Comparison of ENCODE assay signal across 1 cellular context in the genomic region with DNA sequence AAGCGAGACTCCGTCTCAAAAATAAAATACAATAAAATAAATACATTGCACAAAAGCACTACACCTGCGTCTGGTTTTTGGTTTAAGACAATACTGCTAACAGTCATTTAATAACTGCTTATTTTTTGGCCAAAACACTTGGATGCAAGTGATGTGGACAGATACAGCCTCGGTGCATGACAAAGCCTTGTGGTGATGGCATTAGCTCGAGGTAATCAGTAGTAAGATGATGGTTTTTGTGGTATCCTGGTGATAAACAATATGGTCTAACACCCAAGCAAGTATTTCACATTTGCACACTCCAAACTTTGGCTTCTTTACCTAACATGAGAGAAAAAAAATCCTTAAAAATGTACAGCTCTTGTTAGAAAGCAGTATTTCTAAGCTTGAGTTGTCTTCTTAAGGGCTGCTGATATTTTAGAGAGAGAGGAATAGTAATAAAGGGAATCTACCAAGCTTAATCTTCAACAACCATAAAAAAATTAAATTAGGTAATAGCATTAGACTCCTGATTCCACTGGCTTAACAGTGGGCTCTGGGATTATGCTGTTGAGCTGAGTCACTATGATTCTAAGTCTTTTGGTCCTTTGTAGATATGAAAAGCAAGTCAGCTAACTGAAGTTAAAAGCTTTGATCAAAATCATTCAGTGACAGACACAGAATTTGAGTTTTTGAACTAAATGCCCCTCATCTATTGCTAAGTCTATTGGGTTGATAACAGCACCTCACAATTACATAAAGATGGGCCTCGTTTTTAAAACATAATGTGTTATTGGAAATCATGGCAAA.
A peak's percentile ranks its signal among the peaks of the same experiment; 100 is the strongest.
TF ChIP-seq lines count a peak whose summit lies in the region.

No MANE protein-coding gene starts in this region.

TF ChIP-seq in K562, 482 proteins besides CTCF, POLR2A, EP300 and RAD21 (continued from another document):
- TF ChIP-seq PTTG1 (tag; IDR thresholded peaks at IDR 0.05; ENCODE audit: low read depth) = no peak
- no peak for TF ChIP-seq RB1 (IDR thresholded peaks at IDR 0.05; ENCODE audit: low read depth)
- peak; percentile 35; the same call in 1 of the 2 replicates for TF ChIP-seq TAL1 (IDR thresholded peaks at IDR 0.05)
- TF ChIP-seq, protein P1, sequence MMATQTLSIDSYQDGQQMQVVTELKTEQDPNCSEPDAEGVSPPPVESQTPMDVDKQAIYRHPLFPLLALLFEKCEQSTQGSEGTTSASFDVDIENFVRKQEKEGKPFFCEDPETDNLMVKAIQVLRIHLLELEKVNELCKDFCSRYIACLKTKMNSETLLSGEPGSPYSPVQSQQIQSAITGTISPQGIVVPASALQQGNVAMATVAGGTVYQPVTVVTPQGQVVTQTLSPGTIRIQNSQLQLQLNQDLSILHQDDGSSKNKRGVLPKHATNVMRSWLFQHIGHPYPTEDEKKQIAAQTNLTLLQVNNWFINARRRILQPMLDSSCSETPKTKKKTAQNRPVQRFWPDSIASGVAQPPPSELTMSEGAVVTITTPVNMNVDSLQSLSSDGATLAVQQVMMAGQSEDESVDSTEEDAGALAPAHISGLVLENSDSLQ (IDR thresholded peaks at IDR 0.05) = peak; percentile 21; the same call in 1 of the 2 replicates
- no peak for TF ChIP-seq TBL1XR1 (IDR thresholded peaks at IDR 0.05; ENCODE audit: low read length in 2 of 2)
- TF ChIP-seq POLR2G (IDR thresholded peaks at IDR 0.05; ENCODE audit: low read depth, low read length) = no peak
- TF ChIP-seq, protein P2, sequence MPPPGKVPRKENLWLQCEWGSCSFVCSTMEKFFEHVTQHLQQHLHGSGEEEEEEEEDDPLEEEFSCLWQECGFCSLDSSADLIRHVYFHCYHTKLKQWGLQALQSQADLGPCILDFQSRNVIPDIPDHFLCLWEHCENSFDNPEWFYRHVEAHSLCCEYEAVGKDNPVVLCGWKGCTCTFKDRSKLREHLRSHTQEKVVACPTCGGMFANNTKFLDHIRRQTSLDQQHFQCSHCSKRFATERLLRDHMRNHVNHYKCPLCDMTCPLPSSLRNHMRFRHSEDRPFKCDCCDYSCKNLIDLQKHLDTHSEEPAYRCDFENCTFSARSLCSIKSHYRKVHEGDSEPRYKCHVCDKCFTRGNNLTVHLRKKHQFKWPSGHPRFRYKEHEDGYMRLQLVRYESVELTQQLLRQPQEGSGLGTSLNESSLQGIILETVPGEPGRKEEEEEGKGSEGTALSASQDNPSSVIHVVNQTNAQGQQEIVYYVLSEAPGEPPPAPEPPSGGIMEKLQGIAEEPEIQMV (tag; conservative IDR thresholded peaks at IDR 0.05; ENCODE audit: low read depth) = no peak
- no peak for TF ChIP-seq SRSF1 (IDR thresholded peaks at IDR 0.05; ENCODE audit: low read depth, low read length)
- TF ChIP-seq MEIS2 (IDR thresholded peaks at IDR 0.05; ENCODE audit: partially characterized antibody) = peak; percentile 8
- TF ChIP-seq, protein P3, sequence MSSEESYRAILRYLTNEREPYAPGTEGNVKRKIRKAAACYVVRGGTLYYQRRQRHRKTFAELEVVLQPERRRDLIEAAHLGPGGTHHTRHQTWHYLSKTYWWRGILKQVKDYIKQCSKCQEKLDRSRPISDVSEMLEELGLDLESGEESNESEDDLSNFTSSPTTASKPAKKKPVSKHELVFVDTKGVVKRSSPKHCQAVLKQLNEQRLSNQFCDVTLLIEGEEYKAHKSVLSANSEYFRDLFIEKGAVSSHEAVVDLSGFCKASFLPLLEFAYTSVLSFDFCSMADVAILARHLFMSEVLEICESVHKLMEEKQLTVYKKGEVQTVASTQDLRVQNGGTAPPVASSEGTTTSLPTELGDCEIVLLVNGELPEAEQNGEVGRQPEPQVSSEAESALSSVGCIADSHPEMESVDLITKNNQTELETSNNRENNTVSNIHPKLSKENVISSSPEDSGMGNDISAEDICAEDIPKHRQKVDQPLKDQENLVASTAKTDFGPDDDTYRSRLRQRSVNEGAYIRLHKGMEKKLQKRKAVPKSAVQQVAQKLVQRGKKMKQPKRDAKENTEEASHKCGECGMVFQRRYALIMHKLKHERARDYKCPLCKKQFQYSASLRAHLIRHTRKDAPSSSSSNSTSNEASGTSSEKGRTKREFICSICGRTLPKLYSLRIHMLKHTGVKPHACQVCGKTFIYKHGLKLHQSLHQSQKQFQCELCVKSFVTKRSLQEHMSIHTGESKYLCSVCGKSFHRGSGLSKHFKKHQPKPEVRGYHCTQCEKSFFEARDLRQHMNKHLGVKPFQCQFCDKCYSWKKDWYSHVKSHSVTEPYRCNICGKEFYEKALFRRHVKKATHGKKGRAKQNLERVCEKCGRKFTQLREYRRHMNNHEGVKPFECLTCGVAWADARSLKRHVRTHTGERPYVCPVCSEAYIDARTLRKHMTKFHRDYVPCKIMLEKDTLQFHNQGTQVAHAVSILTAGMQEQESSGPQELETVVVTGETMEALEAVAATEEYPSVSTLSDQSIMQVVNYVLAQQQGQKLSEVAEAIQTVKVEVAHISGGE (CRISPR knock-in tag; IDR thresholded peaks at IDR 0.05) = 0 out of 6 replicates have a peak, but pooled peaks of 1 of the 3 experiments have one; percentile 31
- TF ChIP-seq, protein P4, sequence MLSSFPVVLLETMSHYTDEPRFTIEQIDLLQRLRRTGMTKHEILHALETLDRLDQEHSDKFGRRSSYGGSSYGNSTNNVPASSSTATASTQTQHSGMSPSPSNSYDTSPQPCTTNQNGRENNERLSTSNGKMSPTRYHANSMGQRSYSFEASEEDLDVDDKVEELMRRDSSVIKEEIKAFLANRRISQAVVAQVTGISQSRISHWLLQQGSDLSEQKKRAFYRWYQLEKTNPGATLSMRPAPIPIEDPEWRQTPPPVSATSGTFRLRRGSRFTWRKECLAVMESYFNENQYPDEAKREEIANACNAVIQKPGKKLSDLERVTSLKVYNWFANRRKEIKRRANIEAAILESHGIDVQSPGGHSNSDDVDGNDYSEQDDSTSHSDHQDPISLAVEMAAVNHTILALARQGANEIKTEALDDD (IDR thresholded peaks at IDR 0.05) = 0 out of 2 replicates have a peak, but pooled peaks have one; percentile 31
- TF ChIP-seq ZNF584 (CRISPR knock-in tag; IDR thresholded peaks at IDR 0.05; ENCODE audit: low read depth) = no peak
- TF ChIP-seq, protein P5, sequence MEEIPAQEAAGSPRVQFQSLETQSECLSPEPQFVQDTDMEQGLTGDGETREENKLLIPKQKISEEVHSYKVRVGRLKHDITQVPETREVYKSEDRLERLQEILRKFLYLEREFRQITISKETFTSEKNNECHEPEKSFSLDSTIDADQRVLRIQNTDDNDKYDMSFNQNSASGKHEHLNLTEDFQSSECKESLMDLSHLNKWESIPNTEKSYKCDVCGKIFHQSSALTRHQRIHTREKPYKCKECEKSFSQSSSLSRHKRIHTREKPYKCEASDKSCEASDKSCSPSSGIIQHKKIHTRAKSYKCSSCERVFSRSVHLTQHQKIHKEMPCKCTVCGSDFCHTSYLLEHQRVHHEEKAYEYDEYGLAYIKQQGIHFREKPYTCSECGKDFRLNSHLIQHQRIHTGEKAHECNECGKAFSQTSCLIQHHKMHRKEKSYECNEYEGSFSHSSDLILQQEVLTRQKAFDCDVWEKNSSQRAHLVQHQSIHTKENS (CRISPR knock-in tag; IDR thresholded peaks at IDR 0.05) = no peak
- no peak for TF ChIP-seq ZSCAN32 (CRISPR knock-in tag; IDR thresholded peaks at IDR 0.05)
- peak; percentile 29; the same call in 1 of the 2 replicates for TF ChIP-seq TEAD4 (IDR thresholded peaks at IDR 0.05; ENCODE audit: low read length)
- TF ChIP-seq TEAD4 (CRISPR knock-in tag; IDR thresholded peaks at IDR 0.05; ENCODE audit: borderline replicate concordance) = no peak
- TF ChIP-seq MEF2D (tag; conservative IDR thresholded peaks at IDR 0.05; ENCODE audit: low read depth) = no peak
- TF ChIP-seq KDM1A (IDR thresholded peaks at IDR 0.05) = peak; percentile 46 to 60; a peak in 3 of 4 replicates
- TF ChIP-seq CBFA2T2 (conservative IDR thresholded peaks at IDR 0.05) = peak; percentile 42; the same call in 1 of the 2 replicates
- no peak for TF ChIP-seq HCFC1 (IDR thresholded peaks at IDR 0.05; ENCODE audit: low read depth, low read length)
- no peak for TF ChIP-seq SUPT5H (IDR thresholded peaks at IDR 0.05)
- TF ChIP-seq JUNB (CRISPR knock-in tag; conservative IDR thresholded peaks at IDR 0.05) = no peak
- TF ChIP-seq, protein P6, sequence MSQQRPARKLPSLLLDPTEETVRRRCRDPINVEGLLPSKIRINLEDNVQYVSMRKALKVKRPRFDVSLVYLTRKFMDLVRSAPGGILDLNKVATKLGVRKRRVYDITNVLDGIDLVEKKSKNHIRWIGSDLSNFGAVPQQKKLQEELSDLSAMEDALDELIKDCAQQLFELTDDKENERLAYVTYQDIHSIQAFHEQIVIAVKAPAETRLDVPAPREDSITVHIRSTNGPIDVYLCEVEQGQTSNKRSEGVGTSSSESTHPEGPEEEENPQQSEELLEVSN (IDR thresholded peaks at IDR 0.05; ENCODE audit: borderline replicate concordance in 1 of 2, extremely low read depth in 1 of 2, insufficient read depth in 1 of 2, insufficient read length in 1 of 2, low read depth in 1 of 2, low read length in 1 of 2, poor library complexity in 1 of 2, severe bottlenecking in 1 of 2) = no peak
- no peak for TF ChIP-seq U2AF1 (optimal IDR thresholded peaks at IDR 0.05; ENCODE audit: low read depth, low read length)
- TF ChIP-seq MAFK (IDR thresholded peaks at IDR 0.05; ENCODE audit: low read length) = peak; percentile 75
- TF ChIP-seq ARID1B (IDR thresholded peaks at IDR 0.05) = peak; percentile 55
- TF ChIP-seq SMARCA4 (IDR thresholded peaks at IDR 0.05) = 0 out of 2 replicates have a peak, but pooled peaks have one; percentile 40
- peak in 1 of 2 experiments; percentile 49; a peak in 1 of 4 replicates for TF ChIP-seq RCOR1 (IDR thresholded peaks at IDR 0.05; ENCODE audit: borderline replicate concordance in 1 of 2, low read depth in 2 of 2, low read length in 2 of 2)
- no peak for TF ChIP-seq CCAR2 (IDR thresholded peaks at IDR 0.05; ENCODE audit: low read depth, low read length)
- no peak for TF ChIP-seq GABPA (tag; conservative IDR thresholded peaks at IDR 0.05; ENCODE audit: low read depth)
- no peak for TF ChIP-seq GABPB1 (CRISPR knock-in tag; IDR thresholded peaks at IDR 0.05)
- 0 out of 2 replicates have a peak, but pooled peaks have one; percentile 6 for TF ChIP-seq TCF3 (CRISPR knock-in tag; IDR thresholded peaks at IDR 0.05)
- peak; percentile 88 for TF ChIP-seq C11orf30 (IDR thresholded peaks at IDR 0.05; ENCODE audit: low read depth)
- TF ChIP-seq MAFG (tag; conservative IDR thresholded peaks at IDR 0.05) = peak; percentile 74
- TF ChIP-seq NFE2 (IDR thresholded peaks at IDR 0.05; ENCODE audit: low read depth) = peak; percentile 86
- no peak for TF ChIP-seq PHB2 (IDR thresholded peaks at IDR 0.05; ENCODE audit: low read depth)
- TF ChIP-seq, protein P7, sequence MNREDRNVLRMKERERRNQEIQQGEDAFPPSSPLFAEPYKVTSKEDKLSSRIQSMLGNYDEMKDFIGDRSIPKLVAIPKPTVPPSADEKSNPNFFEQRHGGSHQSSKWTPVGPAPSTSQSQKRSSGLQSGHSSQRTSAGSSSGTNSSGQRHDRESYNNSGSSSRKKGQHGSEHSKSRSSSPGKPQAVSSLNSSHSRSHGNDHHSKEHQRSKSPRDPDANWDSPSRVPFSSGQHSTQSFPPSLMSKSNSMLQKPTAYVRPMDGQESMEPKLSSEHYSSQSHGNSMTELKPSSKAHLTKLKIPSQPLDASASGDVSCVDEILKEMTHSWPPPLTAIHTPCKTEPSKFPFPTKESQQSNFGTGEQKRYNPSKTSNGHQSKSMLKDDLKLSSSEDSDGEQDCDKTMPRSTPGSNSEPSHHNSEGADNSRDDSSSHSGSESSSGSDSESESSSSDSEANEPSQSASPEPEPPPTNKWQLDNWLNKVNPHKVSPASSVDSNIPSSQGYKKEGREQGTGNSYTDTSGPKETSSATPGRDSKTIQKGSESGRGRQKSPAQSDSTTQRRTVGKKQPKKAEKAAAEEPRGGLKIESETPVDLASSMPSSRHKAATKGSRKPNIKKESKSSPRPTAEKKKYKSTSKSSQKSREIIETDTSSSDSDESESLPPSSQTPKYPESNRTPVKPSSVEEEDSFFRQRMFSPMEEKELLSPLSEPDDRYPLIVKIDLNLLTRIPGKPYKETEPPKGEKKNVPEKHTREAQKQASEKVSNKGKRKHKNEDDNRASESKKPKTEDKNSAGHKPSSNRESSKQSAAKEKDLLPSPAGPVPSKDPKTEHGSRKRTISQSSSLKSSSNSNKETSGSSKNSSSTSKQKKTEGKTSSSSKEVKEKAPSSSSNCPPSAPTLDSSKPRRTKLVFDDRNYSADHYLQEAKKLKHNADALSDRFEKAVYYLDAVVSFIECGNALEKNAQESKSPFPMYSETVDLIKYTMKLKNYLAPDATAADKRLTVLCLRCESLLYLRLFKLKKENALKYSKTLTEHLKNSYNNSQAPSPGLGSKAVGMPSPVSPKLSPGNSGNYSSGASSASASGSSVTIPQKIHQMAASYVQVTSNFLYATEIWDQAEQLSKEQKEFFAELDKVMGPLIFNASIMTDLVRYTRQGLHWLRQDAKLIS (CRISPR knock-in tag; IDR thresholded peaks at IDR 0.05) = no peak
- TF ChIP-seq CHD4 (IDR thresholded peaks at IDR 0.05; ENCODE audit: insufficient read depth, insufficient replicate concordance, low read depth, low read length, poor library complexity, severe bottlenecking) = no peak
- no peak for TF ChIP-seq MCM7 (IDR thresholded peaks at IDR 0.05)
TF ChIP-seq in K562: peak in this region for 24.
